25 cellular contexts compared by ENCODE assay signal in the genomic region with DNA sequence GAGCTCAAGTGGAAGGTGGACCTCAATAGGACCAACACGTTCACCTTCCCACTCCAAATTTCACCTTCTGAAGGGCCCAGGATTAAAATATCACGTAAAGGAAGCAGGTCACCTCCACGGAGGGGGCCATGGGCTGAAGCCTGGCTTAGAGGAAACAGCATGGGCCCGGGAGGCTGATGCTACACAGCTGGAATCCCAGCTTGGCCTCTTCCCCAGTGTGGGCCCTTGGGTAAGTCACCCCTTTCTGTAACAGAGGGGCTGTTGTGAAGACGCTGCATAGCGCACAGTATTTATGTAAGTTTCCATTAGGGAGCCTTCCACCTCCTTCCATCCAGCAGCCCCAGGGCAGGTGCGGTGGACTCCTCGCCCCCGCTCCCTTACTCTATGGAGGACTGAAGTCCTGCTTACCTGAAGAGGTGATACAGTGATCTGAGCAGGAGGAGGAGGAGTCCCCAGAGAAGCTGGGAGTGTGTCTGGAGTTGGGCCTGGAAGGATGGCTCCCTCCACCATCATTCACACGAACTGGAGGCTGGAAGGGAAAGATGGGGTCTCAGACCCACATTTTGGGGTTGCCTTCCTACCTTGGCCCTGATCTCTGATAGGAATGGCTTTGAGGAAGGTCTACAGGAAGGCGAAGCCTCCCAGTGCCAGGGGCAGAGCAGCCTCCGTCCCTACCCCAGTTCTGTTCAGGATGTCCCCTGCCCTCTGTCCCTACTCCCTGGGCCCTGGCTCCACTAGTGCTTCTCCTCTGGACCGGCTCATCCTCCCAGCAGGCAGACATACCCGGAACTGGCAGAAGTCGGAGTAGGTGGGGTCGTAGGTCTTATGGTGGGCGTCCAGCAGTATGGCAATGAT. TPM values are rescaled to one million over a fixed set of nuclear protein-coding genes. Genes with fewer than 3 reads are reported as not detected.
DNase-seq lines count a peak whose midpoint lies in the region; ATAC-seq and TF ChIP-seq lines count a peak whose summit lies in the region.
"Had no signal": no experiment of that assay in that cellular context is flagged by ENCODE, and none has a peak within 500 bp of the region (broad histone marks: within the 10 kb centered on the region; RNA-seq: fewer than 3 reads in every experiment).

No MANE protein-coding gene starts in this region.

- no peak overlapping the region for H2AK5ac ChIP-seq in IMR-90 (ENCODE audit: low read depth, low read length)

- H3K4me3 Mint-ChIP-seq in activated T-helper 17 cell treated with anti-CD3 and anti-CD28 coated beads, Interleukin-2, amount 50 U/mL, for 72 hours, result no peak overlapping the region
- H3K4me3 Mint-ChIP-seq in activated CD8-positive, alpha-beta T cell treated with anti-CD3 and anti-CD28 coated beads for 36 hours, result no peak overlapping the region
- H3K4me3 Mint-ChIP-seq: CD4-positive, alpha-beta T cell; GM23338; H9; HFFc6 had no signal

- H3K36me3 Mint-ChIP-seq in activated T-helper 17 cell treated with anti-CD3 and anti-CD28 coated beads, Interleukin-2, amount 50 U/mL, for 72 hours (ENCODE audit: low read depth), result peaks cover 100% of the 10 kb centered on the region
- peaks cover 77% of the 10 kb centered on the region for H3K36me3 Mint-ChIP-seq in activated CD8-positive, alpha-beta T cell treated with anti-CD3 and anti-CD28 coated beads for 36 hours (ENCODE audit: low read depth)

- no peak overlapping the region for H2BK20ac ChIP-seq in IMR-90 (ENCODE audit: low read depth, low read length)

- no peaks in the 10 kb centered on the region for H3K79me1 ChIP-seq in IMR-90 (ENCODE audit: low read depth in 1 of 2, low read length in 2 of 2)

- H4K5ac ChIP-seq in IMR-90 (ENCODE audit: low read depth, low read length), result no peak overlapping the region

- H3K27me3 ChIP-seq in IMR-90 (ENCODE audit: control insufficient read depth, insufficient read depth, low read length) (no peaks in the 10 kb centered on the region), dorsolateral prefrontal cortex (no peaks in the 10 kb centered on the region)
- H3K27me3 ChIP-seq: BLaER1 treated with 17β-estradiol and CSF1 and Interleukin-3, amounts not matched to agents 10 nM and 100 nM had no signal

- no peak overlapping the region for H3K27ac ChIP-seq in IMR-90 (ENCODE audit: insufficient read depth, low read length)
- H3K27ac ChIP-seq in dorsolateral prefrontal cortex, result no peak overlapping the region
- H3K27ac ChIP-seq: A549; BLaER1 treated with 17β-estradiol and CSF1 and Interleukin-3, amounts not matched to agents 10 nM and 100 nM had no signal

- BruUV-seq in IMR-90 (replicated peaks; lab: Mats Ljungman, UMichigan), result no TSS peak

- dilution Hi-C loops in IMR-90 (cut with HindIII; ENCODE audit: low sequenced_read_pairs, unreplicated experiment), result no loop called here

- DNase-seq in activated effector memory CD4-positive, alpha-beta T cell treated with anti-CD3 and anti-CD28 coated beads, Interleukin-2, amount 50 U/mL, for 16 hours, result peak; percentile 41
- DNase-seq in activated effector memory CD4-positive, alpha-beta T cell treated with Interleukin-2 at 50 U/mL for 16 hours, result no peak
- DNase-seq in IMR-90 (no peak), posterior vena cava (ENCODE audit: low spot score) (peak; percentile 65), dorsolateral prefrontal cortex (no peak)
- DNase-seq in activated CD8-positive, alpha-beta T cell treated with anti-CD3 and anti-CD28 coated beads for 36 hours, result no peak
- DNase-seq: AML-193; CD4-positive, alpha-beta T cell; COR-L47; H9; HFFc6; NCI-H1092; NCI-H1417 treated with DMSO at 0.1 percent for 48 hours; NCI-H1694 treated with DMSO at 0.1 percent for 48 hours; NCI-H2081; NCI-H2227 treated with DMSO at 0.1 percent for 48 hours; NCI-H510A; NCI-H69; RPMI8226; SHP77 had no signal

- H2AFZ ChIP-seq in IMR-90 (replicated peaks; ENCODE audit: low read length, poor library complexity), result peak overlapping the region; percentile 28
- H2AFZ ChIP-seq: GM23338 had no signal

- intact Hi-C loops in IMR-90 (cut with micrococcal nuclease) (no loop called here), posterior vena cava (cut with DNase I) (no loop called here), dorsolateral prefrontal cortex (cut with DNase I) (no loop called here)
- intact Hi-C loops in activated CD8-positive, alpha-beta T cell treated with anti-CD3 and anti-CD28 coated beads for 36 hours (cut with micrococcal nuclease), result no loop called here

- no peaks in the 10 kb centered on the region for H3K9me3 Mint-ChIP-seq in activated T-helper 17 cell treated with anti-CD3 and anti-CD28 coated beads, Interleukin-2, amount 50 U/mL, for 72 hours
- no peaks in the 10 kb centered on the region for H3K9me3 Mint-ChIP-seq in activated CD8-positive, alpha-beta T cell treated with anti-CD3 and anti-CD28 coated beads for 36 hours
- H3K9me3 Mint-ChIP-seq: CD4-positive, alpha-beta T cell; GM23338; H9; HFFc6 had no signal

- TF ChIP-seq CTCF in IMR-90 (conservative IDR thresholded peaks at IDR 0.05; ENCODE audit: low read depth, low read length), result no peak
- no peak for TF ChIP-seq CTCF in activated CD8-positive, alpha-beta T cell treated with anti-CD3 and anti-CD28 coated beads for 36 hours (IDR thresholded peaks at IDR 0.05)
- no peak for TF ChIP-seq CTCF in dorsolateral prefrontal cortex (IDR thresholded peaks at IDR 0.05 in 54 of 56, conservative IDR thresholded peaks at IDR 0.05 in 2 of 56; ENCODE audit: low read depth in 1 of 56, partially characterized antibody in 56 of 56)

- H3K23ac ChIP-seq in IMR-90 (ENCODE audit: low read depth, low read length), result no peak overlapping the region

- no peak overlapping the region for H2BK120ac ChIP-seq in IMR-90 (ENCODE audit: low read depth, low read length)

- H3K4me2 ChIP-seq in IMR-90 (ENCODE audit: low read depth, low read length), result no peak overlapping the region
- H3K4me2 ChIP-seq: A549; BLaER1 treated with 17β-estradiol and CSF1 and Interleukin-3, amounts not matched to agents 10 nM and 100 nM; GM23338 had no signal

- no peak overlapping the region for H4K8ac ChIP-seq in IMR-90 (ENCODE audit: low read depth in 2 of 2, low read length in 2 of 2)

- POLR2A ChIA-PET in IMR-90 (lab: Charles Lee; ENCODE audit: unreplicated experiment), result no interaction called here
- POLR2A ChIA-PET in activated CD8-positive, alpha-beta T cell treated with anti-CD3 and anti-CD28 coated beads for 36 hours (lab: Charles Lee), result interaction anchor here (1.0 kb wide), 3 partner anchors 12 to 18 kb away, joined by 3 to 4 read pairs (median 3); no protein-coding TSS in a partner anchor

- ATAC-seq in IMR-90 (ENCODE audit: low read depth) (no peak), HG02678 (IDR thresholded peaks at IDR 0.05; ENCODE audit: unreplicated experiment) (no peak)
- ATAC-seq in activated T-helper 17 cell treated with anti-CD3 and anti-CD28 coated beads, Interleukin-2, amount 50 U/mL, for 72 hours (replicated peaks), result no peak
- no peak for ATAC-seq in activated CD8-positive, alpha-beta T cell treated with anti-CD3 and anti-CD28 coated beads for 36 hours
- ATAC-seq: A549, GM23338 had no signal

- H3K4ac ChIP-seq in IMR-90 (ENCODE audit: low read depth, low read length), result no peak overlapping the region

- peaks cover 38% of the 10 kb centered on the region for H3K4me1 Mint-ChIP-seq in activated T-helper 17 cell treated with anti-CD3 and anti-CD28 coated beads, Interleukin-2, amount 50 U/mL, for 72 hours
- peaks cover 34% of the 10 kb centered on the region for H3K4me1 Mint-ChIP-seq in activated CD8-positive, alpha-beta T cell treated with anti-CD3 and anti-CD28 coated beads for 36 hours (ENCODE audit: low read depth)

- H3K14ac ChIP-seq in IMR-90 (replicated peaks; ENCODE audit: low read depth, low read length), result no peak overlapping the region

- H3K36me3 ChIP-seq in IMR-90 (ENCODE audit: control insufficient read depth, insufficient read depth, low read length), result peaks cover 7% of the 10 kb centered on the region

- H2BK5ac ChIP-seq in IMR-90 (ENCODE audit: low read depth, low read length, poor library complexity, severe bottlenecking), result no peak overlapping the region

- in situ Hi-C loops in IMR-90 (cut with MboI; ENCODE audit: low sequenced_read_pairs), result no loop called here

- no peak overlapping the region for H2BK15ac ChIP-seq in IMR-90 (ENCODE audit: low read depth, low read length)

- H4K20me1 ChIP-seq in IMR-90 (ENCODE audit: insufficient read depth, low read length), result no peaks in the 10 kb centered on the region

- H4K91ac ChIP-seq in IMR-90 (ENCODE audit: insufficient read depth, low read depth, low read length), result no peak overlapping the region

- no peak overlapping the region for H3K18ac ChIP-seq in IMR-90 (ENCODE audit: low read depth, low read length)

- H3K4me3 ChIP-seq in IMR-90 (ENCODE audit: insufficient read depth, low read depth, low read length), result no peak overlapping the region
- H3K4me3 ChIP-seq in dorsolateral prefrontal cortex, result no peak overlapping the region
- H3K4me3 ChIP-seq: A549; BLaER1 treated with 17β-estradiol and CSF1 and Interleukin-3, amounts not matched to agents 10 nM and 100 nM; GM23338 had no signal

- no peak overlapping the region for H3K56ac ChIP-seq in IMR-90 (ENCODE audit: extremely low read depth, insufficient read depth, low read length)

- H3K27ac Mint-ChIP-seq in activated T-helper 17 cell treated with anti-CD3 and anti-CD28 coated beads, Interleukin-2, amount 50 U/mL, for 72 hours, result peak overlapping the region; percentile 99
- H3K27ac Mint-ChIP-seq in activated CD8-positive, alpha-beta T cell treated with anti-CD3 and anti-CD28 coated beads for 36 hours, result no peak overlapping the region
- H3K27ac Mint-ChIP-seq: CD4-positive, alpha-beta T cell; GM23338; H9; HFFc6 had no signal

- TF ChIP-seq POLR2A in IMR-90 (IDR thresholded peaks at IDR 0.05; ENCODE audit: low read depth, low read length), result no peak

- no peak overlapping the region for H2AK9ac ChIP-seq in IMR-90 (replicated peaks; ENCODE audit: low read depth, low read length, poor library complexity)

- H3K4me1 ChIP-seq in IMR-90 (ENCODE audit: control insufficient read depth, insufficient read depth, low read length), result peaks cover 7% of the 10 kb centered on the region
- H3K4me1 ChIP-seq: A549 had no signal

- no peaks in the 10 kb centered on the region for H3K27me3 Mint-ChIP-seq in activated T-helper 17 cell treated with anti-CD3 and anti-CD28 coated beads, Interleukin-2, amount 50 U/mL, for 72 hours
- no peaks in the 10 kb centered on the region for H3K27me3 Mint-ChIP-seq in activated CD8-positive, alpha-beta T cell treated with anti-CD3 and anti-CD28 coated beads for 36 hours
- H3K27me3 Mint-ChIP-seq: CD4-positive, alpha-beta T cell had no signal

- WGBS in IMR-90 (ENCODE audit: extremely low coverage in 2 of 2, insufficient read length in 1 of 2), 2 experiments, result 88% methylated on average over 5 of the region's 17 CpGs; no CpG with 5 or more reads in 1 of the 2 experiments

- no peaks in the 10 kb centered on the region for H3K9me3 ChIP-seq in IMR-90 (ENCODE audit: control insufficient read depth, insufficient read depth, low read length)
- H3K9me3 ChIP-seq: A549; BLaER1 treated with 17β-estradiol and CSF1 and Interleukin-3, amounts not matched to agents 10 nM and 100 nM had no signal

- H3K9ac ChIP-seq in IMR-90 (ENCODE audit: low read depth, low read length), result no peak overlapping the region
- H3K9ac ChIP-seq: BLaER1 treated with 17β-estradiol and CSF1 and Interleukin-3, amounts not matched to agents 10 nM and 100 nM had no signal

- TF ChIP-seq RAD21 in IMR-90 (IDR thresholded peaks at IDR 0.05; ENCODE audit: low read length), result no peak

- H3K9me1 ChIP-seq in IMR-90 (ENCODE audit: insufficient read depth, low read length), result no peaks in the 10 kb centered on the region; the same call in 1 of the 2 replicates

- CTCF ChIA-PET in IMR-90 (lab: Yijun Ruan, JAX), result no interaction called here
- CTCF ChIA-PET in activated CD8-positive, alpha-beta T cell treated with anti-CD3 and anti-CD28 coated beads for 36 hours (lab: Charles Lee), result interaction anchor here (1.3 to 2.1 kb wide), 3 partner anchors 30 to 106 kb away, joined by 3 to 5 read pairs (median 4); partner anchors contain the start of gene TMEM106C

RNA-seq across cellular contexts. Expression of gene HDAC7, which starts 37.2 kb away (rescaled TPM):
- 10.4 and 10.6 TPM in 2 replicates for total RNA-seq in IMR-90 (2012; rRNA removed)
- 64.7 and 65.1 TPM in 2 replicates for polyA plus RNA-seq in IMR-90 (2012; rRNA removed)
- 51.5 and 60.5 TPM in 2 replicates for polyA plus RNA-seq in IMR-90 (2012; cell fraction: cytosol; rRNA removed)
- polyA plus RNA-seq in IMR-90 (2012; cell fraction: nucleus; rRNA removed; ENCODE audit: low replicate concordance), result 183 and 377 TPM in 2 replicates
- 100 to 1,000 TPM; 163 to 471 TPM for total RNA-seq in activated T-helper 17 cell treated with anti-CD3 and anti-CD28 coated beads, Interleukin-2, amount 50 U/mL, for 72 hours
- 100 to 1,000 TPM; 111 to 126 TPM for total RNA-seq in posterior vena cava
- total RNA-seq in activated CD8-positive, alpha-beta T cell treated with anti-CD3 and anti-CD28 coated beads for 36 hours, result 100 to 1,000 TPM; 373 to 382 TPM
- total RNA-seq in dorsolateral prefrontal cortex, result 10 to 100 TPM; 25.9 to 77.6 (median 46.8) TPM

RNA-seq across cellular contexts. Expression of gene VDR, which starts 47.8 kb away (rescaled TPM):
- total RNA-seq in IMR-90 (2012; rRNA removed), result 3.9 and 5.4 TPM in 2 replicates
- 8.5 and 10.8 TPM in 2 replicates for polyA plus RNA-seq in IMR-90 (2012; rRNA removed)
- polyA plus RNA-seq in IMR-90 (2012; cell fraction: cytosol; rRNA removed), result 6.0 and 8.5 TPM in 2 replicates
- 6.6 and 12.7 TPM in 2 replicates for polyA plus RNA-seq in IMR-90 (2012; cell fraction: nucleus; rRNA removed; ENCODE audit: low replicate concordance)
- total RNA-seq in activated T-helper 17 cell treated with anti-CD3 and anti-CD28 coated beads, Interleukin-2, amount 50 U/mL, for 72 hours, result 100 to 1,000 TPM in 1 of 2 donors, 10 to 100 TPM in 1; 70.9 to 182 TPM
- 10 to 100 TPM in 1 of 2 donors, 1 to 10 TPM in 1; 9.6 to 10.2 TPM for total RNA-seq in posterior vena cava
- 10 to 100 TPM; 84.6 to 86.4 TPM for total RNA-seq in activated CD8-positive, alpha-beta T cell treated with anti-CD3 and anti-CD28 coated beads for 36 hours
- total RNA-seq in dorsolateral prefrontal cortex, result 1 to 10 TPM in 18 of 120 experiments, under 1 TPM in 96, not detected in 6; 0.12 to 2.9 (median 0.42) TPM

Comparison
In these comparisons a context has a peak if more than half of its experiments do, and no peak if none do; other contexts are left out.
1. DNase-seq: peak in activated effector memory CD4-positive, alpha-beta T cell treated with anti-CD3 and anti-CD28 coated beads, Interleukin-2, amount 50 U/mL, for 16 hours (single experiment) and posterior vena cava (single experiment); none in activated effector memory CD4-positive, alpha-beta T cell treated with Interleukin-2 at 50 U/mL for 16 hours (single experiment), IMR-90 (single experiment), activated CD8-positive, alpha-beta T cell treated with anti-CD3 and anti-CD28 coated beads for 36 hours (single experiment) and dorsolateral prefrontal cortex (0 of 10).
2. RNA of gene VDR, which starts 47.8 kb away (total RNA-seq): 70.9 to 182 TPM in activated T-helper 17 cell treated with anti-CD3 and anti-CD28 coated beads, Interleukin-2, amount 50 U/mL, for 72 hours and 84.6 to 86.4 TPM in activated CD8-positive, alpha-beta T cell treated with anti-CD3 and anti-CD28 coated beads for 36 hours; 9.6 to 10.2 TPM in posterior vena cava, 3.9 to 5.4 TPM in IMR-90 and 0.12 to 2.9 TPM in dorsolateral prefrontal cortex; every median in the first group is over 4 times any median in the second.